Comparison of ENCODE assay signal across 19 cellular contexts in the genomic region with DNA sequence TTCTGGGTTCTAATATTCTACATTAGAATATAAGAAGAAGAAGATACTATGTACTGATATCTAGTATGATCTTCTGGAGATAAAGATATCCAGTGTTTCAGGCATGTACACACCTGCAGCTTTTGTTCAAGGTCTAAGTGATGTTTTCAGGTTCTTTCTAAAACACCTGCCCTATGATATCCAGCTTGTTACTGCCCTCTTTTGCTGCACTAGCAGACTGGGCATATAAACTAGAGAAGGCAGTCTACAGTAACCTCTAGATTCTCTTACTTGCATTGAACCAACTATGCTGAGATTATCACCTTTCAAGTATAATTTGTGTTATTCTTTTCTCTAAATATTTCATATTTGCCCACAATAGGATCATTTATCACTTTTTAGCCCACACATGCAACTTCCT. TPM values are rescaled to one million over a fixed set of nuclear protein-coding genes. Genes with fewer than 3 reads are reported as not detected.
DNase-seq lines count a peak whose midpoint lies in the region; ATAC-seq and TF ChIP-seq lines count a peak whose summit lies in the region.
"Had no signal": no experiment of that assay in that cellular context is flagged by ENCODE, and none has a peak within 500 bp of the region (broad histone marks: within the 10 kb centered on the region; RNA-seq: fewer than 3 reads in every experiment).

No MANE protein-coding gene starts in this region.

- no peak for ATAC-seq in activated T-cell treated with anti-CD3 and anti-CD28 coated beads, Interleukin-2, amount 50 U/mL, for 4 hours

- H2BK15ac ChIP-seq in mesenchymal stem cell (ENCODE audit: low read depth, poor library complexity, severe bottlenecking) = no peak overlapping the region

- H3K27ac Mint-ChIP-seq in activated T-cell treated with anti-CD3 and anti-CD28 coated beads, Interleukin-2, amount 50 U/mL, for 24 hours = peak overlapping the region; percentile 22

- H3K14ac ChIP-seq in mesenchymal stem cell (ENCODE audit: low read length in 2 of 2) = no peak overlapping the region

- H3K4me3 Mint-ChIP-seq in activated T-cell treated with anti-CD3 and anti-CD28 coated beads, Interleukin-2, amount 50 U/mL, for 24 hours = no peak overlapping the region
- no peak overlapping the region for H3K4me3 Mint-ChIP-seq in activated T-cell treated with anti-CD3 and anti-CD28 coated beads, Interleukin-2, amount 50 U/mL, for 4 hours

- no peak overlapping the region for H3K4me2 ChIP-seq in mesenchymal stem cell (ENCODE audit: low read length, poor library complexity, severe bottlenecking)

- intact Hi-C loops in ascending aorta (cut with DNase I) = loop anchor here (5.0 kb wide), 2 partner anchors 115 to 205 kb away; no protein-coding TSS in a partner anchor

- H4K91ac ChIP-seq in mesenchymal stem cell (ENCODE audit: low read length) = no peak overlapping the region

- TF ChIP-seq CTCF in ascending aorta (IDR thresholded peaks at IDR 0.05) = no peak

- H3K36me3 ChIP-seq in ascending aorta (no peaks in the 10 kb centered on the region), mesenchymal stem cell (ENCODE audit: control insufficient read depth in 1 of 2, insufficient read depth in 2 of 2, low read depth in 1 of 2, low read length in 2 of 2) (no peaks in the 10 kb centered on the region)
- H3K36me3 ChIP-seq: spleen, thoracic aorta, WERI-Rb-1 had no signal

- H3K4ac ChIP-seq in mesenchymal stem cell (ENCODE audit: low read depth in 1 of 2, low read length in 2 of 2) = no peak overlapping the region

- H3K79me1 ChIP-seq in mesenchymal stem cell (replicated peaks; ENCODE audit: low read length, poor library complexity, severe bottlenecking) = no peaks in the 10 kb centered on the region

- H3K23ac ChIP-seq in mesenchymal stem cell (ENCODE audit: low read length in 2 of 2) = no peak overlapping the region

- no peak for DNase-seq in activated T-cell treated with anti-CD3 and anti-CD28 coated beads, Interleukin-2, amount 50 U/mL, for 24 hours
- no peak for DNase-seq in activated T-cell treated with anti-CD3 and anti-CD28 coated beads, Interleukin-2, amount 50 U/mL, for 4 hours
- DNase-seq in NCI-H146 (lab: John Stamatoyannopoulos, UW) (peak; percentile 55), ascending aorta (ENCODE audit: low spot score in 2 of 2) (no peak), islet precursor cell (no peak), mesenchymal stem cell (no peak)
- DNase-seq in activated effector memory CD4-positive, alpha-beta T cell treated with Interleukin-2 at 50 U/mL for 16 hours = no peak
- DNase-seq: activated CD4-positive, alpha-beta T cell treated with anti-CD3 and anti-CD28 coated beads, Interleukin-2, amount 50 U/mL, for 48 hours; activated T-cell treated with anti-CD3 and anti-CD28 coated beads, Interleukin-2, amount 50 U/mL, for 48 hours; DMS79 treated with DMSO at 0.1 percent for 48 hours; NCI-H2081 treated with DMSO at 0.1 percent for 48 hours; NCI-H524 treated with DMSO at 0.1 percent for 48 hours; spleen; WERI-Rb-1 had no signal

- no peak overlapping the region for H2BK5ac ChIP-seq in mesenchymal stem cell (ENCODE audit: low read depth, low read length, poor library complexity, severe bottlenecking)

- H3K9ac ChIP-seq in mesenchymal stem cell (ENCODE audit: low read length) = no peak overlapping the region

- no peaks in the 10 kb centered on the region for H3K27me3 Mint-ChIP-seq in activated T-cell treated with anti-CD3 and anti-CD28 coated beads, Interleukin-2, amount 50 U/mL, for 24 hours
- H3K27me3 Mint-ChIP-seq in activated T-cell treated with anti-CD3 and anti-CD28 coated beads, Interleukin-2, amount 50 U/mL, for 4 hours (ENCODE audit: low read depth) = no peaks in the 10 kb centered on the region
- H3K27me3 Mint-ChIP-seq: dendritic cell treated with granulocyte-macrophage colony-stimulating factor and Interleukin-4, amounts not matched to agents 40 ng/mL and 50 ng/mL, for 4 days; IgD-negative memory B cell had no signal

- H3K9me3 ChIP-seq in ascending aorta = no peaks in the 10 kb centered on the region
- H3K9me3 ChIP-seq in mesenchymal stem cell (ENCODE audit: control insufficient read depth, low read length) = no peaks in the 10 kb centered on the region
- H3K9me3 ChIP-seq: spleen, thoracic aorta had no signal

- no peak overlapping the region for H2AFZ ChIP-seq in mesenchymal stem cell (ENCODE audit: low read depth, low read length)

- H2BK12ac ChIP-seq in mesenchymal stem cell (ENCODE audit: low read length in 2 of 2) = no peak overlapping the region

- H3K27me3 ChIP-seq in ascending aorta (no peaks in the 10 kb centered on the region), mesenchymal stem cell (ENCODE audit: control insufficient read depth in 1 of 2, insufficient read depth in 1 of 2, low read length in 2 of 2) (no peaks in the 10 kb centered on the region)
- H3K27me3 ChIP-seq: spleen had no signal

- no peak overlapping the region for H2AK5ac ChIP-seq in mesenchymal stem cell (ENCODE audit: low read length, severe bottlenecking)

- H3K27ac ChIP-seq in ascending aorta (peak overlapping the region; percentile 72 to 84), temporal lobe (ENCODE audit: low read depth, low read length) (peak overlapping the region; percentile 56), mesenchymal stem cell (ENCODE audit: low read length, poor library complexity, severe bottlenecking) (no peak overlapping the region)
- H3K27ac ChIP-seq: RWPE1 had no signal

- H3K4me3 ChIP-seq in ascending aorta = no peak overlapping the region
- no peak overlapping the region for H3K4me3 ChIP-seq in mesenchymal stem cell (ENCODE audit: insufficient read depth in 1 of 2, low read depth in 1 of 2, low read length in 2 of 2)

- peaks cover 12% of the 10 kb centered on the region for H3K36me3 Mint-ChIP-seq in activated T-cell treated with anti-CD3 and anti-CD28 coated beads, Interleukin-2, amount 50 U/mL, for 24 hours (ENCODE audit: low read depth)
- H3K36me3 Mint-ChIP-seq in activated T-cell treated with anti-CD3 and anti-CD28 coated beads, Interleukin-2, amount 50 U/mL, for 4 hours (ENCODE audit: insufficient read depth) = no peaks in the 10 kb centered on the region
- H3K36me3 Mint-ChIP-seq: IgD-negative memory B cell had no signal

- no peak overlapping the region for H4K8ac ChIP-seq in mesenchymal stem cell (ENCODE audit: low read length)

- no peak overlapping the region for H2BK120ac ChIP-seq in mesenchymal stem cell (ENCODE audit: low read depth, low read length)

- no peaks in the 10 kb centered on the region for H3K9me3 Mint-ChIP-seq in activated T-cell treated with anti-CD3 and anti-CD28 coated beads, Interleukin-2, amount 50 U/mL, for 24 hours
- no peaks in the 10 kb centered on the region for H3K9me3 Mint-ChIP-seq in activated T-cell treated with anti-CD3 and anti-CD28 coated beads, Interleukin-2, amount 50 U/mL, for 4 hours
- H3K9me3 Mint-ChIP-seq: dendritic cell treated with granulocyte-macrophage colony-stimulating factor and Interleukin-4, amounts not matched to agents 40 ng/mL and 50 ng/mL, for 4 days; IgD-negative memory B cell had no signal

- no peak overlapping the region for H3K18ac ChIP-seq in mesenchymal stem cell (ENCODE audit: low read depth in 1 of 2, low read length in 2 of 2)

- peaks cover 29% of the 10 kb centered on the region for H3K4me1 Mint-ChIP-seq in activated T-cell treated with anti-CD3 and anti-CD28 coated beads, Interleukin-2, amount 50 U/mL, for 24 hours (ENCODE audit: low read depth)
- H3K4me1 Mint-ChIP-seq in activated T-cell treated with anti-CD3 and anti-CD28 coated beads, Interleukin-2, amount 50 U/mL, for 4 hours (ENCODE audit: low read depth) = peaks cover 27% of the 10 kb centered on the region

- H3K4me1 ChIP-seq in ascending aorta = peaks cover 0 to 13% of the 10 kb centered on the region in 2 donors
- H3K4me1 ChIP-seq in mesenchymal stem cell (ENCODE audit: control insufficient read depth, insufficient read depth, low read depth, low read length) = peaks cover 3% of the 10 kb centered on the region

RNA-seq across cellular contexts. Expression of gene FRYL, which starts 1.9 kb away (rescaled TPM):
- 10 to 100 TPM; 45.1 to 47.2 (median 46.7) TPM for total RNA-seq in activated T-cell treated with anti-CD3 and anti-CD28 coated beads, Interleukin-2, amount 50 U/mL, for 4 hours
- 40.6 TPM for total RNA-seq in ascending aorta
- 67.9 TPM for total RNA-seq in temporal lobe
- polyA plus RNA-seq in mesenchymal stem cell (2013, experiment 1 of 2) = 6.3 TPM
- 6.6 TPM for polyA plus RNA-seq in mesenchymal stem cell (2013, experiment 2 of 2)

RNA-seq across cellular contexts. Expression of gene OCIAD1, which starts 48.9 kb away (rescaled TPM):
- 100 to 1,000 TPM; 106 to 120 (median 116) TPM for total RNA-seq in activated T-cell treated with anti-CD3 and anti-CD28 coated beads, Interleukin-2, amount 50 U/mL, for 4 hours
- 146 TPM for total RNA-seq in ascending aorta
- total RNA-seq in temporal lobe = 134 TPM
- 183 TPM for polyA plus RNA-seq in mesenchymal stem cell (2013, experiment 1 of 2)
- polyA plus RNA-seq in mesenchymal stem cell (2013, experiment 2 of 2) = 184 TPM
